Comparison of ENCODE assay signal across 16 cellular contexts in genomic region chr1:209803568-209803967, GRCh38. TPM values are rescaled to one million over a fixed set of nuclear protein-coding genes. Genes with fewer than 3 reads are reported as not detected.
"Had no signal": no experiment of that assay in that cellular context is flagged by ENCODE, and none has a peak within 500 bp of the region (broad histone marks: within the 10 kb centered on the region; RNA-seq: fewer than 3 reads in every experiment).

No MANE protein-coding gene starts in this region.

- H3K36me3 ChIP-seq: esophagus muscularis mucosa, tibial artery, vagina had no signal

- DNase-seq: activated CD4-positive, alpha-beta T cell treated with anti-CD3 and anti-CD28 coated beads, Interleukin-2, amount 10 ng/mL, durations not matched to agents 24 days and 14 days; activated CD4-positive, CD25-positive, alpha-beta regulatory T cell; activated CD8-positive, alpha-beta memory T cell treated with anti-CD3 and anti-CD28 coated beads, Interleukin-2, amount 50 U/mL, for 48 hours; activated CD8-positive, alpha-beta T cell treated with anti-CD3 and anti-CD28 coated beads, Interleukin-2, amount 10 ng/mL, durations not matched to agents 7 days and 5 days; activated gamma-delta T cell treated with Interleukin-2 at 50 U/mL for 16 hours; cortex of kidney; effector memory CD8-positive, alpha-beta T cell; stimulated activated CD4-positive, alpha-beta T cell treated with anti-CD3 and anti-CD28 coated beads, Interleukin-2, amount 100 ng/mL, for 48 hours; tibial artery had no signal

- H3K9me3 ChIP-seq: esophagus muscularis mucosa, tibial artery, vagina had no signal

- H3K4me3 ChIP-seq: esophagus muscularis mucosa, tibial artery had no signal

- H3K27ac ChIP-seq: esophagus muscularis mucosa, tibial artery, vagina had no signal

- ATAC-seq: activated CD8-positive, alpha-beta T cell treated with anti-CD3 and anti-CD28 coated beads, Interleukin-2, amount 10 ng/mL, durations not matched to agents 7 days and 5 days; effector memory CD8-positive, alpha-beta T cell; stimulated activated memory B cell treated with anti-CD40 and anti-IgM and Interleukin-4, amounts not matched to agents 10 μg/mL and 1 μg/mL and 100 μg/mL, for 72 hours had no signal

- H3K27me3 ChIP-seq: vagina had no signal

RNA-seq across cellular contexts. Expression of gene IRF6, which starts 2.4 kb away (rescaled TPM):
- total RNA-seq: T-helper 2 cell treated with Interferon-gamma antibody and Interleukin-4, amounts not matched to agents 100 ng/mL and 5 ng/mL, for 36 hours had no signal
- polyA plus RNA-seq: neural cell had no signal

RNA-seq across cellular contexts. Expression of gene TRAF3IP3, which starts 47.7 kb away (rescaled TPM):
- total RNA-seq: fibroblast of villous mesenchyme, osteoblast had no signal
- polyA plus RNA-seq: neural cell had no signal
